ENCODE assay signal across 1 cellular context in the genomic region with DNA sequence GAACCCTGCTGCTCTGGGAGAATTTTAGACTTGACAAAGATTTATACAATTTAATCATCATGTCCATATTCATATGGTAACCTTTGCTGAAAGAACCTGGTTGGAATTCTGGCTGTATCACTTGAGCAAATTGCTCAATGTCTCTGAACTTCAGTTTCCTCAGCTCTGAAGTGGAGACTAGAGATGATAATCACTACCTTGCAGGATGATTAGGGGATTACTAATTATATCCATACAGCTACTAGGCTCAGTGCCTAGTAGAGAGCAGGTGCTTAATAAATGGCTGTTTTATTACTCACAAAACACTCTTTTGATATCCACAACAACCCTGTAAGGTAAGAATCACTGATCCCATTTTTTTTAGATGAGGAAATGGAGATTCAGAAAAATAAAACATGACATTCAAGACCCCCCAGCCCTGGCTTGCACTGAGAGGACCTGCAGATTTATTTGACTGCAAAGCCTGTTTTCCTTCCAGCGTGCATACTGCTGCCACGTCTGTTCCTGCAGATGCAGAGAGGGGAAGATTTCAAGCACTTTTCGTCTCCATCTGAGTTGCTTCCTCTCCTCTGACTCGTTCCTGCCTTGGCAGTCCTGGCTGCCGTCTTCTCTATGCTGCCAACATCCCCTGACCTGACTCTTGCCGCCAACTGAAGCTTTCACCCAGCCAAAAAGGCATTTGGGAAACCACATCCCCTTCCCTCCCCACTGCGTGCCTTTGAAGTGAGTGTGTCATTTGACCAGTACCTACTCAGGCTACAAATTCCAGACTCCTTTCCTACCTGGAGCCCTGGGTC.
TF ChIP-seq lines count a peak whose summit lies in the region.

No MANE protein-coding gene starts in this region.

TF ChIP-seq in GM12878, 131 proteins besides CTCF, POLR2A, EP300 and RAD21 (continued from another document):
- TF ChIP-seq MEF2B (IDR thresholded peaks at IDR 0.05; ENCODE audit: partially characterized antibody, poor library complexity, severe bottlenecking) (no peak), E2F8 (IDR thresholded peaks at IDR 0.05; ENCODE audit: low read depth, partially characterized antibody) (no peak)
